In genomic region chr9:123321874-123322770, GRCh38 we compare ENCODE assay signal across 11 cellular contexts. TPM values are rescaled to one million over a fixed set of nuclear protein-coding genes. Genes with fewer than 3 reads are reported as not detected.
DNase-seq lines count a peak whose midpoint lies in the region; ATAC-seq and TF ChIP-seq lines count a peak whose summit lies in the region.
"Had no signal": no experiment of that assay in that cellular context is flagged by ENCODE, and none has a peak within 500 bp of the region (broad histone marks: within the 10 kb centered on the region; RNA-seq: fewer than 3 reads in every experiment).

No MANE protein-coding gene starts in this region.

- peak overlapping the region in 1 of 8 donors; percentile 40 for H3K4me3 ChIP-seq in spleen
- H3K4me3 ChIP-seq: uterus had no signal

- H3K36me3 Mint-ChIP-seq in activated naive CD4-positive, alpha-beta T cell treated with anti-CD3 and anti-CD28 coated beads, Interleukin-2, amount 10 ng/mL, durations not matched to agents 7 days and 5 days, result peaks cover 2% of the 10 kb centered on the region
- H3K36me3 Mint-ChIP-seq in activated CD4-positive, alpha-beta memory T cell treated with anti-CD3 and anti-CD28 coated beads for 36 hours, result no peaks in the 10 kb centered on the region

- WGBS in spleen, 5 donors, result 72 to 84% (median 77%) methylated on average over 6 of the region's 6 CpGs

- H3K27ac Mint-ChIP-seq in activated naive CD4-positive, alpha-beta T cell treated with anti-CD3 and anti-CD28 coated beads, Interleukin-2, amount 10 ng/mL, durations not matched to agents 7 days and 5 days, result peak overlapping the region; percentile 96
- peak overlapping the region; percentile 81 for H3K27ac Mint-ChIP-seq in activated CD4-positive, alpha-beta memory T cell treated with anti-CD3 and anti-CD28 coated beads for 36 hours

- H3K27me3 ChIP-seq in spleen (replicated peaks in 1 of 7), result no peaks in the 10 kb centered on the region
- H3K27me3 ChIP-seq: uterus had no signal

- H3K27ac ChIP-seq in spleen, result peak overlapping the region; percentile 32 to 76 (median 56)
- H3K27ac ChIP-seq: C4-2B, uterus had no signal

- POLR2A ChIA-PET in activated CD4-positive, alpha-beta memory T cell treated with anti-CD3 and anti-CD28 coated beads for 36 hours (lab: Charles Lee), result interaction anchor here (0.8 to 2.7 kb wide), 2 partner anchors 14 to 17 kb away, joined by 3 to 18 read pairs; no protein-coding TSS in a partner anchor
- POLR2A ChIA-PET in GM10248 (lab: Yijun Ruan, JAX), result interaction anchor here (0.6 kb wide), 1 partner anchor 28 kb away, joined by 8 read pairs; no protein-coding TSS in a partner anchor

- no peak for TF ChIP-seq CTCF in spleen (IDR thresholded peaks at IDR 0.05 in 8 of 11, conservative IDR thresholded peaks at IDR 0.05 in 3 of 11)
- no peak for TF ChIP-seq CTCF in GM10248 (IDR thresholded peaks at IDR 0.05; ENCODE audit: control extremely low read depth, extremely low read depth, low read depth, missing control alignments)

- no peak for TF ChIP-seq POLR2A in spleen (IDR thresholded peaks at IDR 0.05)

- no peak for DNase-seq in activated naive CD4-positive, alpha-beta T cell treated with anti-CD3 and anti-CD28 coated beads, Interleukin-2, amount 10 ng/mL, durations not matched to agents 7 days and 5 days
- no peak for DNase-seq in activated naive CD4-positive, alpha-beta T cell (lab: John Stamatoyannopoulos, UW)
- DNase-seq in activated CD4-positive, alpha-beta memory T cell treated with anti-CD3 and anti-CD28 coated beads for 36 hours, result no peak
- no peak for DNase-seq in spleen
- DNase-seq in UCSD-AML1 (lab: John Stamatoyannopoulos, UW; ENCODE audit: unreplicated experiment), result no peak
- no peak for DNase-seq in GM10248 (ENCODE audit: extremely low spot score)
- DNase-seq in NCI-H526 (lab: John Stamatoyannopoulos, UW), result no peak
- DNase-seq: NCI-H1930, uterus had no signal

- CTCF ChIA-PET in activated naive CD4-positive, alpha-beta T cell treated with anti-CD3 and anti-CD28 coated beads, Interleukin-2, amount 10 ng/mL, durations not matched to agents 7 days and 5 days (lab: Charles Lee), result interaction anchor here (0.8 to 1.2 kb wide), 4 partner anchors 16 to 28 kb away, joined by 3 to 5 read pairs (median 3); no protein-coding TSS in a partner anchor
- CTCF ChIA-PET in activated CD4-positive, alpha-beta memory T cell treated with anti-CD3 and anti-CD28 coated beads for 36 hours (lab: Charles Lee), result interaction anchor here (1.2 kb wide), 1 partner anchor 17 kb away, joined by 5 read pairs; no protein-coding TSS in a partner anchor
- CTCF ChIA-PET in GM10248 (lab: Yijun Ruan, JAX), result interaction anchor here (0.6 to 1.6 kb wide), 3 partner anchors 14 to 53 kb away, joined by 3 read pairs; partner anchors contain the start of gene STRBP

- peaks cover under 1 to 76% (median 44%) of the 10 kb centered on the region in 6 donors for H3K4me1 ChIP-seq in spleen
- H3K4me1 ChIP-seq: uterus had no signal

- intact Hi-C loops in activated CD4-positive, alpha-beta memory T cell treated with anti-CD3 and anti-CD28 coated beads for 36 hours (cut with micrococcal nuclease), result loop anchor here (1.0 to 2.0 kb wide), 3 partner anchors 17 to 53 kb away; partner anchors contain the start of gene STRBP
- intact Hi-C loops in spleen (cut with DNase I; ENCODE audit: low total_unique reads), result no loop called here

- H3K36me3 ChIP-seq in spleen, result no peaks in the 10 kb centered on the region
- H3K36me3 ChIP-seq: uterus had no signal

- peak overlapping the region; percentile 59 for H3K4me3 Mint-ChIP-seq in activated naive CD4-positive, alpha-beta T cell treated with anti-CD3 and anti-CD28 coated beads, Interleukin-2, amount 10 ng/mL, durations not matched to agents 7 days and 5 days
- H3K4me3 Mint-ChIP-seq in activated CD4-positive, alpha-beta memory T cell treated with anti-CD3 and anti-CD28 coated beads for 36 hours, result peak overlapping the region; percentile 14

- no peaks in the 10 kb centered on the region for H3K9me3 ChIP-seq in spleen
- H3K9me3 ChIP-seq: uterus had no signal

- peaks cover 19% of the 10 kb centered on the region for H3K27me3 Mint-ChIP-seq in activated naive CD4-positive, alpha-beta T cell treated with anti-CD3 and anti-CD28 coated beads, Interleukin-2, amount 10 ng/mL, durations not matched to agents 7 days and 5 days
- no peaks in the 10 kb centered on the region for H3K27me3 Mint-ChIP-seq in activated CD4-positive, alpha-beta memory T cell treated with anti-CD3 and anti-CD28 coated beads for 36 hours

- no peaks in the 10 kb centered on the region for H3K9me3 Mint-ChIP-seq in activated naive CD4-positive, alpha-beta T cell treated with anti-CD3 and anti-CD28 coated beads, Interleukin-2, amount 10 ng/mL, durations not matched to agents 7 days and 5 days
- H3K9me3 Mint-ChIP-seq in activated CD4-positive, alpha-beta memory T cell treated with anti-CD3 and anti-CD28 coated beads for 36 hours, result no peaks in the 10 kb centered on the region

- peaks cover 48% of the 10 kb centered on the region for H3K4me1 Mint-ChIP-seq in activated naive CD4-positive, alpha-beta T cell treated with anti-CD3 and anti-CD28 coated beads, Interleukin-2, amount 10 ng/mL, durations not matched to agents 7 days and 5 days
- H3K4me1 Mint-ChIP-seq in activated CD4-positive, alpha-beta memory T cell treated with anti-CD3 and anti-CD28 coated beads for 36 hours (ENCODE audit: low read depth), result peaks cover 23% of the 10 kb centered on the region

- peak; percentile 25 for ATAC-seq in HG02870 (IDR thresholded peaks at IDR 0.05; ENCODE audit: unreplicated experiment)

RNA-seq across cellular contexts. Expression of gene CRB2, which starts 33.9 kb away (rescaled TPM):
- not detected for total RNA-seq in activated CD4-positive, alpha-beta memory T cell treated with anti-CD3 and anti-CD28 coated beads for 36 hours
- 1 to 10 TPM in 6 of 7 donors, under 1 TPM in 1; 0.34 to 3.0 (median 2.2) TPM for total RNA-seq in spleen
- 1 to 10 TPM in 1 of 3 donors, under 1 TPM in 2; 0.42 to 1.2 (median 0.52) TPM for polyA plus RNA-seq in spleen

RNA-seq across cellular contexts. Expression of gene STRBP, which starts 53.7 kb away (rescaled TPM):
- 10 to 100 TPM; 27.5 to 29.1 TPM for total RNA-seq in activated CD4-positive, alpha-beta memory T cell treated with anti-CD3 and anti-CD28 coated beads for 36 hours
- total RNA-seq in spleen, result 10 to 100 TPM; 23.8 to 48.4 (median 36.8) TPM
- 10 to 100 TPM; 30.9 to 57.1 (median 36.5) TPM for polyA plus RNA-seq in spleen
